ENCODE assay signal across 6 cellular contexts in the genomic region with DNA sequence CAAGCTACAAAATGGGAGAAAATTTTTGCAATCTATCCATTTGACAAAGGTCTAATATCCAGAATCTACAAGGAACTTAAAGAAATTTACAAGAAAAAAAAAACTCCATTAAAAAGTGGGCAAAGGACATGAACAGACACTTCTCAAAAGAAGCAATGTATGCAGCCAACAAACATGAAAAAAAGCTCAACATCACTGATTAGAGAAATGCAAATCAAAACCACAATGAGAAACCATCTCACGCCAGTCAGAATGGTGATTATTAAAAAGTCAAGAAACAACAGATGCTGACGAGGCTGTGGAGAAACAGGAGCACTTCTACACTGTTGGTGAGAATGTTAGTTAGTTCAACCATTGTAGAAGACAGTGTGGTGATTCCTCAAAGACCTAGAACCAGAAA. TPM values are rescaled to one million over a fixed set of nuclear protein-coding genes. Genes with fewer than 3 reads are reported as not detected.
A peak's percentile ranks its signal among the peaks of the same experiment; 100 is the strongest.
DNase-seq lines count a peak whose midpoint lies in the region; ATAC-seq, FAIRE-seq and TF ChIP-seq lines count a peak whose summit lies in the region.
"Not testable (repeated sequence)": the region's sequence is repeated elsewhere in the genome, so short reads cannot be mapped to it uniquely, and the experiment has no call there.

No MANE protein-coding gene starts in this region.

- not testable (repeated sequence) for H3K9me3 ChIP-seq in spleen

- not testable (repeated sequence) for TF ChIP-seq CTCF in endothelial cell (IDR thresholded peaks at IDR 0.05; ENCODE audit: unreplicated experiment); spleen (IDR thresholded peaks at IDR 0.05 in 8 of 11, conservative IDR thresholded peaks at IDR 0.05 in 3 of 11)

- TF ChIP-seq POLR2A in spleen (IDR thresholded peaks at IDR 0.05), result not testable (repeated sequence)

- H3K4me1 Mint-ChIP-seq in IgD-negative memory B cell, result peaks cover 24 to 36% (median 29%) of the 10 kb centered on the region in 3 donors
- not testable (repeated sequence) for H3K4me1 Mint-ChIP-seq in activated T-cell treated with anti-CD3 and anti-CD28 coated beads, Interleukin-2, amount 50 U/mL, for 72 hours (ENCODE audit: low read depth)
- peaks cover 30% of the 10 kb centered on the region for H3K4me1 Mint-ChIP-seq in endothelial cell (ENCODE audit: unreplicated experiment)
- peaks cover 19% of the 10 kb centered on the region for H3K4me1 Mint-ChIP-seq in memory B cell

- H3K36me3 Mint-ChIP-seq in IgD-negative memory B cell (peaks cover 20% of the 10 kb centered on the region), endothelial cell (ENCODE audit: low read depth, unreplicated experiment) (peaks cover 17% of the 10 kb centered on the region), memory B cell (peaks cover 32% of the 10 kb centered on the region)
- peaks cover 6 to 12% of the 10 kb centered on the region in 2 donors for H3K36me3 Mint-ChIP-seq in activated T-cell treated with anti-CD3 and anti-CD28 coated beads, Interleukin-2, amount 50 U/mL, for 72 hours (ENCODE audit: insufficient read depth in 2 of 2)

- FAIRE-seq in GM18507 (lab: Jason Lieb, UNC), result peak; percentile 64

- not testable (repeated sequence) for H3K27me3 ChIP-seq in spleen (replicated peaks in 1 of 7)

- peaks cover 0 to 80% (median 14%) of the 10 kb centered on the region in 6 donors for H3K36me3 ChIP-seq in spleen

- WGBS in spleen, 5 donors, result 41 to 69% (median 53%) methylated on average over 2 of the region's 2 CpGs

- intact Hi-C loops in spleen (cut with DNase I; ENCODE audit: low total_unique reads), result not testable (repeated sequence)

- H3K27ac ChIP-seq in spleen, result peak overlapping the region in 7 of 8 donors; percentile 20 to 81 (median 68)

- not testable (repeated sequence) for H3K4me3 ChIP-seq in spleen

- H3K27ac Mint-ChIP-seq in IgD-negative memory B cell, result not testable (repeated sequence)
- H3K27ac Mint-ChIP-seq in activated T-cell treated with anti-CD3 and anti-CD28 coated beads, Interleukin-2, amount 50 U/mL, for 72 hours, result peak overlapping the region; percentile 7
- H3K27ac Mint-ChIP-seq in endothelial cell (ENCODE audit: unreplicated experiment), result peak overlapping the region; percentile 97
- peak overlapping the region; percentile 37 for H3K27ac Mint-ChIP-seq in memory B cell

- ATAC-seq in activated T-cell treated with anti-CD3 and anti-CD28 coated beads, Interleukin-2, amount 50 U/mL, for 72 hours (replicated peaks in 1 of 2); memory B cell (ENCODE audit: low read depth): not testable (repeated sequence)

- peak overlapping the region in 3 of 4 donors; percentile 12 to 74 (median 26) for H3K4me3 Mint-ChIP-seq in IgD-negative memory B cell
- H3K4me3 Mint-ChIP-seq in activated T-cell treated with anti-CD3 and anti-CD28 coated beads, Interleukin-2, amount 50 U/mL, for 72 hours; endothelial cell (ENCODE audit: unreplicated experiment); memory B cell: not testable (repeated sequence)

- not testable (repeated sequence) for DNase-seq in GM18507 (ENCODE audit: extremely low spot score, insufficient read length, low read depth); activated T-cell treated with anti-CD3 and anti-CD28 coated beads, Interleukin-2, amount 50 U/mL, for 72 hours; endothelial cell (ENCODE audit: low spot score); memory B cell (ENCODE audit: low spot score in 2 of 2); spleen

- H3K9me3 Mint-ChIP-seq in IgD-negative memory B cell; activated T-cell treated with anti-CD3 and anti-CD28 coated beads, Interleukin-2, amount 50 U/mL, for 72 hours; endothelial cell (ENCODE audit: unreplicated experiment); memory B cell: not testable (repeated sequence)

- peaks cover 14 to 66% (median 49%) of the 10 kb centered on the region in 6 donors for H3K4me1 ChIP-seq in spleen

- H3K27me3 Mint-ChIP-seq in IgD-negative memory B cell; activated T-cell treated with anti-CD3 and anti-CD28 coated beads, Interleukin-2, amount 50 U/mL, for 72 hours (ENCODE audit: low read depth); endothelial cell (ENCODE audit: unreplicated experiment); memory B cell: not testable (repeated sequence)

RNA-seq across cellular contexts. Expression of gene LRRFIP2, which starts 27.5 kb away (rescaled TPM):
- polyA plus RNA-seq in IgD-negative memory B cell (22.0 TPM), spleen (10 to 100 TPM; 18.9 to 50.0 (median 30.5) TPM)
- total RNA-seq in activated T-cell treated with anti-CD3 and anti-CD28 coated beads, Interleukin-2, amount 50 U/mL, for 72 hours, result 10 to 100 TPM; 28.3 to 36.1 TPM
- total RNA-seq in endothelial cell (ENCODE audit: unreplicated experiment) (40.0 TPM), spleen (100 to 1,000 TPM in 4 of 7 donors, 10 to 100 TPM in 3; 73.5 to 111 (median 104) TPM)
